Comparison of ENCODE assay signal across 8 cellular contexts in genomic region chr14:81170104-81170828, GRCh38. TPM values are rescaled to one million over a fixed set of nuclear protein-coding genes. Genes with fewer than 3 reads are reported as not detected.
A peak's percentile ranks its signal among the peaks of the same experiment; 100 is the strongest.
DNase-seq lines count a peak whose midpoint lies in the region; ATAC-seq and TF ChIP-seq lines count a peak whose summit lies in the region.

No MANE protein-coding gene starts in this region.

- no peaks in the 10 kb centered on the region for H3K36me3 ChIP-seq in kidney epithelial cell (ENCODE audit: control insufficient read depth, insufficient read depth, low read length)

- DNase-seq in AG20443 (ENCODE audit: low spot score) (peak; percentile 96), NCI-H345 (lab: John Stamatoyannopoulos, UW) (peak; percentile 87), cerebellum (ENCODE audit: low spot score) (peak; percentile 90), kidney epithelial cell (ENCODE audit: low read depth) (peak; percentile 51)
- DNase-seq in stimulated activated CD4-positive, alpha-beta T cell treated with anti-CD3 and anti-CD28 coated beads, Interleukin-15, amount 100 ng/mL, for 48 hours (ENCODE audit: low read depth in 2 of 2) = peak; percentile 83 to 84

- no peaks in the 10 kb centered on the region for H3K27me3 ChIP-seq in kidney epithelial cell (ENCODE audit: control insufficient read depth, insufficient read depth, low read length)

- ATAC-seq in GM19023 (IDR thresholded peaks at IDR 0.05; ENCODE audit: unreplicated experiment) = peak; percentile 96
- peak; percentile 94 for ATAC-seq in HG03280 (IDR thresholded peaks at IDR 0.05; ENCODE audit: unreplicated experiment)
- peak; percentile 98 to 99 for ATAC-seq in activated CD4-positive, CD25-positive, alpha-beta regulatory T cell treated with anti-CD3 and anti-CD28 coated beads, Interleukin-2, amount 50 U/mL, for 24 hours

- H3K4me3 ChIP-seq in kidney epithelial cell (ENCODE audit: low read depth, low read length) = peak overlapping the region; percentile 49

- peak; percentile 84 for TF ChIP-seq CTCF in kidney epithelial cell (IDR thresholded peaks at IDR 0.05; ENCODE audit: insufficient read depth, low read length, poor library complexity, severe bottlenecking)

RNA-seq across cellular contexts. Expression of gene GTF2A1, which starts 50.5 kb away (rescaled TPM):
- total RNA-seq in cerebellum = 47.6 TPM
- total RNA-seq in kidney epithelial cell = 24.7 and 31.9 TPM in 2 replicates

Comparison
In these comparisons a context has a peak if more than half of its experiments do, and no peak if none do; other contexts are left out.
1. Peak in every context shown above with its lines: DNase-seq, ATAC-seq and H3K4me3 ChIP-seq.